Comparison of ENCODE assay signal across 11 cellular contexts in genomic region chr1:216528816-216529215, GRCh38.
DNase-seq lines count a peak whose midpoint lies in the region; ATAC-seq and TF ChIP-seq lines count a peak whose summit lies in the region.
"Had no signal": no experiment of that assay in that cellular context is flagged by ENCODE, and none has a peak within 500 bp of the region (broad histone marks: within the 10 kb centered on the region; RNA-seq: fewer than 3 reads in every experiment).

No MANE protein-coding gene starts in this region.

- TF ChIP-seq POLR2A in transverse colon (IDR thresholded peaks at IDR 0.05) (no peak), uterus (IDR thresholded peaks at IDR 0.05) (no peak)

- TF ChIP-seq CTCF in smooth muscle cell (IDR thresholded peaks at IDR 0.05; ENCODE audit: borderline replicate concordance, insufficient read depth, poor library complexity, severe bottlenecking) = no peak
- no peak for TF ChIP-seq CTCF in transverse colon (IDR thresholded peaks at IDR 0.05)
- TF ChIP-seq CTCF in uterus (IDR thresholded peaks at IDR 0.05) = no peak

- no peaks in the 10 kb centered on the region for H3K36me3 Mint-ChIP-seq in effector memory CD8-positive, alpha-beta T cell (ENCODE audit: insufficient read depth)

- H3K27ac Mint-ChIP-seq in effector memory CD8-positive, alpha-beta T cell = no peak overlapping the region

- ATAC-seq in GM18519 (IDR thresholded peaks at IDR 0.05; ENCODE audit: low FRiP score, unreplicated experiment) (peak; percentile 92), GM21723 (IDR thresholded peaks at IDR 0.05; ENCODE audit: unreplicated experiment) (peak; percentile 97), HG03521 (IDR thresholded peaks at IDR 0.05; ENCODE audit: unreplicated experiment) (peak; percentile 88), left colon (peak; percentile 73)
- ATAC-seq in effector memory CD8-positive, alpha-beta T cell (replicated peaks) = no peak

- no peaks in the 10 kb centered on the region for H3K4me1 Mint-ChIP-seq in effector memory CD8-positive, alpha-beta T cell (ENCODE audit: low read depth in 2 of 2)

- H3K9me3 Mint-ChIP-seq in effector memory CD8-positive, alpha-beta T cell = peaks cover 12 to 14% of the 10 kb centered on the region in 2 donors

- H3K36me3 ChIP-seq in smooth muscle cell (ENCODE audit: low read depth) = no peaks in the 10 kb centered on the region
- H3K36me3 ChIP-seq in transverse colon = no peaks in the 10 kb centered on the region
- H3K36me3 ChIP-seq in uterus = no peaks in the 10 kb centered on the region
- H3K36me3 ChIP-seq: colonic mucosa had no signal

- no peaks in the 10 kb centered on the region for H3K9me3 ChIP-seq in smooth muscle cell (replicated peaks; ENCODE audit: low read depth)
- no peaks in the 10 kb centered on the region for H3K9me3 ChIP-seq in transverse colon
- H3K9me3 ChIP-seq in uterus = no peaks in the 10 kb centered on the region
- H3K9me3 ChIP-seq: colonic mucosa had no signal

- no peak overlapping the region for H3K4me3 Mint-ChIP-seq in effector memory CD8-positive, alpha-beta T cell

- intact Hi-C loops in left colon (cut with DNase I, micrococcal nuclease) = no loop called here
- intact Hi-C loops in transverse colon (cut with DNase I; ENCODE audit: low total_unique reads) = no loop called here
- intact Hi-C loops in uterus (cut with DNase I; ENCODE audit: low total_unique reads) = no loop called here

- no peak for DNase-seq in left colon
- no peak for DNase-seq in smooth muscle cell (lab: John Stamatoyannopoulos, UW; ENCODE audit: unreplicated experiment)
- DNase-seq in effector memory CD8-positive, alpha-beta T cell = no peak
- DNase-seq in transverse colon = no peak
- DNase-seq in uterus = no peak
- DNase-seq: activated CD4-positive, alpha-beta T cell treated with anti-CD3 and anti-CD28 coated beads for 48 hours; colonic mucosa; NCI-H1930 had no signal

- H2AFZ ChIP-seq in smooth muscle cell (ENCODE audit: low read depth) = no peak overlapping the region

- no peak overlapping the region for H3K4me3 ChIP-seq in smooth muscle cell
- no peak overlapping the region for H3K4me3 ChIP-seq in transverse colon
- H3K4me3 ChIP-seq in uterus = no peak overlapping the region
- H3K4me3 ChIP-seq: colonic mucosa had no signal

- 63% methylated on average over 1 of the region's 1 CpG for WGBS in smooth muscle cell (ENCODE audit: low lambda C conversion rate)
- 40% methylated on average over 1 of the region's 1 CpG; no CpG with 5 or more reads in 1 of the 2 donors for WGBS in transverse colon (ENCODE audit: low coverage in 1 of 2), 2 donors

- H3K79me2 ChIP-seq in smooth muscle cell (ENCODE audit: low read depth) = no peaks in the 10 kb centered on the region

- H4K20me1 ChIP-seq in smooth muscle cell (ENCODE audit: low read depth) = no peaks in the 10 kb centered on the region

- TF ChIP-seq EP300 in transverse colon (IDR thresholded peaks at IDR 0.05; ENCODE audit: low read depth) = no peak

- no peaks in the 10 kb centered on the region for H3F3A ChIP-seq in smooth muscle cell (ENCODE audit: low read depth)

- H3K27me3 Mint-ChIP-seq in effector memory CD8-positive, alpha-beta T cell = no peaks in the 10 kb centered on the region

- in situ Hi-C loops in transverse colon (cut with MboI; ENCODE audit: low pct_ligation_motif_present in 1 of 4, low pct_unique_long_range_greater_than_20kb in 1 of 4, low sequenced_read_pairs in 3 of 4) = no loop called here

- H3K4me2 ChIP-seq in smooth muscle cell = no peak overlapping the region

- H3K9ac ChIP-seq in smooth muscle cell (ENCODE audit: low read depth) = no peak overlapping the region

- H3K27ac ChIP-seq in smooth muscle cell (ENCODE audit: low read depth) (no peak overlapping the region), transverse colon (no peak overlapping the region), uterus (no peak overlapping the region)
- H3K27ac ChIP-seq: colonic mucosa had no signal

- no peaks in the 10 kb centered on the region for H3K4me1 ChIP-seq in smooth muscle cell (ENCODE audit: low read depth)
- peaks cover 0 to 4% (median 0%) of the 10 kb centered on the region in 4 donors for H3K4me1 ChIP-seq in transverse colon
- H3K4me1 ChIP-seq in uterus = no peaks in the 10 kb centered on the region
- H3K4me1 ChIP-seq: colonic mucosa had no signal

- H3K27me3 ChIP-seq in smooth muscle cell (ENCODE audit: low read depth) (no peaks in the 10 kb centered on the region), transverse colon (no peaks in the 10 kb centered on the region), uterus (no peaks in the 10 kb centered on the region)
- H3K27me3 ChIP-seq: colonic mucosa had no signal
